Comparison of ENCODE assay signal across 19 cellular contexts in genomic region chr12:104708891-104709290, GRCh38.
DNase-seq lines count a peak whose midpoint lies in the region; ATAC-seq and TF ChIP-seq lines count a peak whose summit lies in the region.
"Had no signal": no experiment of that assay in that cellular context is flagged by ENCODE, and none has a peak within 500 bp of the region (broad histone marks: within the 10 kb centered on the region; RNA-seq: fewer than 3 reads in every experiment).

No MANE protein-coding gene starts in this region.

- no peak overlapping the region for H2BK5ac ChIP-seq in mesenchymal stem cell (ENCODE audit: low read depth, low read length, poor library complexity, severe bottlenecking)

- no peak overlapping the region for H2BK120ac ChIP-seq in mesenchymal stem cell (ENCODE audit: low read depth, low read length)

- CTCF ChIA-PET in WTC11 (lab: Charles Lee): no interaction called here

- peaks cover 96% of the 10 kb centered on the region for H3K79me2 ChIP-seq in DND-41 (ENCODE audit: insufficient read depth, low read length)
- H3K79me2 ChIP-seq in smooth muscle cell (ENCODE audit: low read depth): no peaks in the 10 kb centered on the region

- H3K27me3 Mint-ChIP-seq in T-helper 2 cell treated with Interferon-gamma antibody and Interleukin-4, amounts not matched to agents 5 μg/mL and 100 μg/mL, for 36 hours (ENCODE audit: low read depth): no peaks in the 10 kb centered on the region
- H3K27me3 Mint-ChIP-seq in WTC11 (ENCODE audit: low read depth): no peaks in the 10 kb centered on the region

- 89% methylated on average over 5 of the region's 7 CpGs for WGBS in mesenchymal stem cell
- WGBS in smooth muscle cell (ENCODE audit: low lambda C conversion rate): 88% methylated on average over 7 of the region's 7 CpGs

- DNase-seq in T-helper 2 cell treated with Interferon-gamma antibody and Interleukin-4, amounts not matched to agents 5 μg/mL and 100 μg/mL, for 36 hours (ENCODE audit: low spot score): no peak
- DNase-seq in T-helper 2 cell: no peak
- DNase-seq in DND-41: no peak
- no peak for DNase-seq in WTC11 (ENCODE audit: low spot score)
- DNase-seq in mesenchymal stem cell: no peak
- DNase-seq in head of caudate nucleus: no peak
- DNase-seq in smooth muscle cell (lab: John Stamatoyannopoulos, UW; ENCODE audit: unreplicated experiment): no peak
- DNase-seq in NCI-H69 (lab: John Stamatoyannopoulos, UW): no peak
- DNase-seq: DMS79 treated with DMSO at 0.1 percent for 48 hours, GDM1, MG63, NCI-H1092 treated with DMSO at 0.1 percent for 48 hours, NCI-H1694 treated with DMSO at 0.1 percent for 48 hours, NCI-H748 treated with DMSO at 0.1 percent for 48 hours, PC-9 had no signal

- no peak overlapping the region for H3K4me3 ChIP-seq in DND-41 (ENCODE audit: low read depth in 1 of 2, low read length in 2 of 2)
- H3K4me3 ChIP-seq in mesenchymal stem cell (ENCODE audit: insufficient read depth in 1 of 2, low read depth in 1 of 2, low read length in 2 of 2): no peak overlapping the region
- no peak overlapping the region for H3K4me3 ChIP-seq in smooth muscle cell
- H3K4me3 ChIP-seq: MG63, PC-9, SK-N-MC had no signal

- H3F3A ChIP-seq in smooth muscle cell (ENCODE audit: low read depth): no peaks in the 10 kb centered on the region

- H3K4me3 Mint-ChIP-seq in T-helper 2 cell treated with Interferon-gamma antibody and Interleukin-4, amounts not matched to agents 5 μg/mL and 100 μg/mL, for 36 hours: no peak overlapping the region
- H3K4me3 Mint-ChIP-seq in WTC11: no peak overlapping the region

- H3K18ac ChIP-seq in mesenchymal stem cell (ENCODE audit: low read depth in 1 of 2, low read length in 2 of 2): no peak overlapping the region

- H3K79me1 ChIP-seq in mesenchymal stem cell (replicated peaks; ENCODE audit: low read length, poor library complexity, severe bottlenecking): no peaks in the 10 kb centered on the region

- H2BK12ac ChIP-seq in mesenchymal stem cell (ENCODE audit: low read length in 2 of 2): no peak overlapping the region

- H3K9ac ChIP-seq in DND-41 (ENCODE audit: low read depth, low read length) (no peak overlapping the region), mesenchymal stem cell (ENCODE audit: low read length) (no peak overlapping the region), smooth muscle cell (ENCODE audit: low read depth) (no peak overlapping the region)
- H3K9ac ChIP-seq: KMS-11 had no signal

- H3K4me1 ChIP-seq in DND-41 (ENCODE audit: insufficient read depth, low read length) (peaks cover 36% of the 10 kb centered on the region), mesenchymal stem cell (ENCODE audit: control insufficient read depth, insufficient read depth, low read depth, low read length) (no peaks in the 10 kb centered on the region), smooth muscle cell (ENCODE audit: low read depth) (peaks cover 14% of the 10 kb centered on the region)

- no peak overlapping the region for H3K14ac ChIP-seq in mesenchymal stem cell (ENCODE audit: low read length in 2 of 2)

- no peak for TF ChIP-seq CTCF in DND-41 (IDR thresholded peaks at IDR 0.05; ENCODE audit: borderline replicate concordance, extremely low read depth, low read length, poor library complexity, severe bottlenecking)
- no peak for TF ChIP-seq CTCF in WTC11 (IDR thresholded peaks at IDR 0.05)
- no peak for TF ChIP-seq CTCF in smooth muscle cell (IDR thresholded peaks at IDR 0.05; ENCODE audit: borderline replicate concordance, insufficient read depth, poor library complexity, severe bottlenecking)

- ATAC-seq in DND-41 (ENCODE audit: insufficient read depth, low read depth): no peak
- peak; percentile 63 for ATAC-seq in WTC11

- H4K8ac ChIP-seq in mesenchymal stem cell (ENCODE audit: low read length): no peak overlapping the region

- H2AFZ ChIP-seq in DND-41 (ENCODE audit: low read depth, low read length): no peak overlapping the region
- no peak overlapping the region for H2AFZ ChIP-seq in mesenchymal stem cell (ENCODE audit: low read depth, low read length)
- no peak overlapping the region for H2AFZ ChIP-seq in smooth muscle cell (ENCODE audit: low read depth)
- H2AFZ ChIP-seq: PC-9 had no signal

- H4K20me1 ChIP-seq in DND-41 (ENCODE audit: insufficient read depth, low read length) (peaks cover 92% of the 10 kb centered on the region), smooth muscle cell (ENCODE audit: low read depth) (peaks cover 13% of the 10 kb centered on the region)

- no peak overlapping the region for H2AK5ac ChIP-seq in mesenchymal stem cell (ENCODE audit: low read length, severe bottlenecking)

- no peak overlapping the region for H2BK15ac ChIP-seq in mesenchymal stem cell (ENCODE audit: low read depth, poor library complexity, severe bottlenecking)

- no peaks in the 10 kb centered on the region for H3K9me3 ChIP-seq in DND-41 (ENCODE audit: insufficient read depth, low read length, severe bottlenecking)
- no peaks in the 10 kb centered on the region for H3K9me3 ChIP-seq in mesenchymal stem cell (ENCODE audit: control insufficient read depth, low read length)
- H3K9me3 ChIP-seq in smooth muscle cell (replicated peaks; ENCODE audit: low read depth): no peaks in the 10 kb centered on the region
- H3K9me3 ChIP-seq: MG63 had no signal

- H3K4me1 Mint-ChIP-seq in T-helper 2 cell treated with Interferon-gamma antibody and Interleukin-4, amounts not matched to agents 5 μg/mL and 100 μg/mL, for 36 hours (ENCODE audit: low read depth): peaks cover 17% of the 10 kb centered on the region
- H3K4me1 Mint-ChIP-seq in WTC11: peaks cover 73% of the 10 kb centered on the region

- H3K4ac ChIP-seq in mesenchymal stem cell (ENCODE audit: low read depth in 1 of 2, low read length in 2 of 2): no peak overlapping the region

- H3K27ac ChIP-seq in DND-41 (ENCODE audit: low read length): peak overlapping the region; percentile 43
- no peak overlapping the region for H3K27ac ChIP-seq in mesenchymal stem cell (ENCODE audit: low read length, poor library complexity, severe bottlenecking)
- H3K27ac ChIP-seq in smooth muscle cell (ENCODE audit: low read depth): no peak overlapping the region
- H3K27ac ChIP-seq: 22Rv1, HL-60, KMS-11, PC-9, SK-N-MC had no signal

- intact Hi-C loops in head of caudate nucleus (cut with DNase I): no loop called here

- H3K36me3 ChIP-seq in DND-41 (ENCODE audit: insufficient read depth, low read length) (peaks cover 54% of the 10 kb centered on the region), mesenchymal stem cell (ENCODE audit: control insufficient read depth in 1 of 2, insufficient read depth in 2 of 2, low read depth in 1 of 2, low read length in 2 of 2) (no peaks in the 10 kb centered on the region), smooth muscle cell (ENCODE audit: low read depth) (no peaks in the 10 kb centered on the region)
- H3K36me3 ChIP-seq: MG63 had no signal

- peaks cover 8% of the 10 kb centered on the region for H3K36me3 Mint-ChIP-seq in T-helper 2 cell treated with Interferon-gamma antibody and Interleukin-4, amounts not matched to agents 5 μg/mL and 100 μg/mL, for 36 hours (ENCODE audit: low read depth)
- no peaks in the 10 kb centered on the region for H3K36me3 Mint-ChIP-seq in WTC11

- no peak overlapping the region for H3K23ac ChIP-seq in mesenchymal stem cell (ENCODE audit: low read length in 2 of 2)

- peak overlapping the region; percentile 4 for H4K91ac ChIP-seq in mesenchymal stem cell (ENCODE audit: low read length)

- H3K27me3 ChIP-seq in DND-41 (ENCODE audit: insufficient read depth, low read length, poor library complexity) (no peaks in the 10 kb centered on the region), mesenchymal stem cell (ENCODE audit: control insufficient read depth in 1 of 2, insufficient read depth in 1 of 2, low read length in 2 of 2) (peaks cover 0 to 10% of the 10 kb centered on the region in 2 experiments), smooth muscle cell (ENCODE audit: low read depth) (no peaks in the 10 kb centered on the region)
- H3K27me3 ChIP-seq: MG63 had no signal

- H3K4me2 ChIP-seq in DND-41 (ENCODE audit: insufficient read depth, low read length) (no peak overlapping the region), mesenchymal stem cell (ENCODE audit: low read length, poor library complexity, severe bottlenecking) (no peak overlapping the region), smooth muscle cell (no peak overlapping the region)
- H3K4me2 ChIP-seq: KMS-11, PC-9 had no signal

- peak overlapping the region; percentile 15 for H3K27ac Mint-ChIP-seq in T-helper 2 cell treated with Interferon-gamma antibody and Interleukin-4, amounts not matched to agents 5 μg/mL and 100 μg/mL, for 36 hours
- peak overlapping the region; percentile 93 for H3K27ac Mint-ChIP-seq in WTC11

- POLR2A ChIA-PET in WTC11 (lab: Charles Lee): no interaction called here

- H3K9me3 Mint-ChIP-seq in T-helper 2 cell treated with Interferon-gamma antibody and Interleukin-4, amounts not matched to agents 5 μg/mL and 100 μg/mL, for 36 hours: no peaks in the 10 kb centered on the region
- H3K9me3 Mint-ChIP-seq in WTC11: no peaks in the 10 kb centered on the region

TF ChIP-seq in WTC11, 78 proteins besides CTCF, POLR2A, EP300 and RAD21:
- TF ChIP-seq ZNF423 (CRISPR knock-in tag; IDR thresholded peaks at IDR 0.05) (peak; percentile 37; the same call in 1 of the 2 replicates), ZBTB21 (CRISPR knock-in tag; IDR thresholded peaks at IDR 0.05; ENCODE audit: borderline replicate concordance) (peak; percentile 40; the same call in 1 of the 2 replicates), ZNF121 (CRISPR knock-in tag; IDR thresholded peaks at IDR 0.05) (no peak)
